ENCODE assay signal across 9 cellular contexts in genomic region chr11:57491371-57492061, GRCh38. TPM values are rescaled to one million over a fixed set of nuclear protein-coding genes. Genes with fewer than 3 reads are reported as not detected.
DNase-seq lines count a peak whose midpoint lies in the region; ATAC-seq, FAIRE-seq and TF ChIP-seq lines count a peak whose summit lies in the region.
"Had no signal": no experiment of that assay in that cellular context is flagged by ENCODE, and none has a peak within 500 bp of the region (broad histone marks: within the 10 kb centered on the region; RNA-seq: fewer than 3 reads in every experiment).

No MANE protein-coding gene starts in this region.

- H3K4me2 ChIP-seq in KMS-11: no peak overlapping the region

- ATAC-seq in HG03469 (IDR thresholded peaks at IDR 0.05; ENCODE audit: unreplicated experiment): no peak

- DNase-seq in ELR (ENCODE audit: low read depth) (peak; percentile 49), fibroblast of gingiva (ENCODE audit: low read depth) (peak; percentile 12), small intestine (peak; percentile 46), NCI-H526 treated with DMSO at 0.1 percent for 48 hours (lab: John Stamatoyannopoulos, UW) (no peak), cerebellar nuclear complex (lab: John Stamatoyannopoulos, UW) (no peak)
- peak; percentile 70 for DNase-seq in activated CD4-positive, alpha-beta memory T cell treated with anti-CD3 and anti-CD28 coated beads for 36 hours

- POLR2A ChIA-PET in activated CD4-positive, alpha-beta memory T cell treated with anti-CD3 and anti-CD28 coated beads for 36 hours (lab: Charles Lee): interaction anchor here (1.0 kb wide), 1 partner anchor 35 kb away, joined by 4 read pairs; no protein-coding TSS in a partner anchor

- H3K4me3 ChIP-seq in KMS-11 (IDR thresholded peaks at IDR 0.05; ENCODE audit: insufficient read depth, low read depth, low read length): no peak overlapping the region
- H3K4me3 ChIP-seq in small intestine (ENCODE audit: low read depth in 1 of 2, low read length in 2 of 2): no peak overlapping the region
- H3K4me3 ChIP-seq: SK-N-MC had no signal

- no peak overlapping the region for H3K27ac ChIP-seq in KMS-11
- no peak overlapping the region for H3K27ac ChIP-seq in small intestine (ENCODE audit: low read depth in 1 of 2, low read length in 1 of 2)
- H3K27ac ChIP-seq: SK-N-MC had no signal

- no peaks in the 10 kb centered on the region for H3K9me3 ChIP-seq in small intestine (ENCODE audit: control insufficient read depth, low read depth)

- WGBS in small intestine, 3 donors: 85 to 87% (median 86%) methylated on average over 11 of the region's 11 CpGs

- H3K27me3 Mint-ChIP-seq in activated CD4-positive, alpha-beta memory T cell treated with anti-CD3 and anti-CD28 coated beads for 36 hours: no peaks in the 10 kb centered on the region

- peaks cover 55% of the 10 kb centered on the region for H3K36me3 Mint-ChIP-seq in activated CD4-positive, alpha-beta memory T cell treated with anti-CD3 and anti-CD28 coated beads for 36 hours

- CTCF ChIA-PET in activated CD4-positive, alpha-beta memory T cell treated with anti-CD3 and anti-CD28 coated beads for 36 hours (lab: Charles Lee): interaction anchor here (0.6 to 20.4 kb wide), 22 partner anchors 8 to 1021 kb away, joined by 3 to 562 read pairs (median 4); partner anchors contain the start of genes SLC43A1, TIMM10 and UBE2L6

- H3K36me3 ChIP-seq in KMS-11 (ENCODE audit: insufficient read depth) (no peaks in the 10 kb centered on the region), small intestine (ENCODE audit: control insufficient read depth in 2 of 2, insufficient read depth in 2 of 2, low read length in 2 of 2) (no peaks in the 10 kb centered on the region)

- peaks cover 9% of the 10 kb centered on the region for H3K4me1 Mint-ChIP-seq in activated CD4-positive, alpha-beta memory T cell treated with anti-CD3 and anti-CD28 coated beads for 36 hours (ENCODE audit: low read depth)

- no peak overlapping the region for H3K9ac ChIP-seq in KMS-11

- FAIRE-seq in small intestine (lab: Jason Lieb, UNC): no peak

- H3K4me3 Mint-ChIP-seq in activated CD4-positive, alpha-beta memory T cell treated with anti-CD3 and anti-CD28 coated beads for 36 hours: no peak overlapping the region

- H3K27ac Mint-ChIP-seq in activated CD4-positive, alpha-beta memory T cell treated with anti-CD3 and anti-CD28 coated beads for 36 hours: no peak overlapping the region

- TF ChIP-seq CTCF in KMS-11 (conservative IDR thresholded peaks at IDR 0.05; ENCODE audit: low read depth, low read length): peak; percentile 67

- H3K27me3 ChIP-seq in KMS-11 (ENCODE audit: insufficient read depth, low read depth): no peaks in the 10 kb centered on the region
- H3K27me3 ChIP-seq in small intestine (ENCODE audit: control insufficient read depth in 2 of 2, insufficient read depth in 2 of 2, low read length in 2 of 2): no peaks in the 10 kb centered on the region

- intact Hi-C loops in activated CD4-positive, alpha-beta memory T cell treated with anti-CD3 and anti-CD28 coated beads for 36 hours (cut with micrococcal nuclease): loop anchor here (2.0 to 5.0 kb wide), 2 partner anchors 34 to 153 kb away; no protein-coding TSS in a partner anchor

- no peaks in the 10 kb centered on the region for H3K79me2 ChIP-seq in KMS-11 (ENCODE audit: insufficient read depth, low read depth)

- no peak overlapping the region for H2AFZ ChIP-seq in KMS-11 (ENCODE audit: low read depth)

- no peaks in the 10 kb centered on the region for H4K20me1 ChIP-seq in KMS-11 (ENCODE audit: insufficient read depth)

- peaks cover 24% of the 10 kb centered on the region for H3K4me1 ChIP-seq in KMS-11 (ENCODE audit: low read depth, poor library complexity, severe bottlenecking)
- H3K4me1 ChIP-seq in small intestine (ENCODE audit: control insufficient read depth in 2 of 2, insufficient read depth in 1 of 2, low read depth in 1 of 2, low read length in 1 of 2): no peaks in the 10 kb centered on the region

- H3K9me3 Mint-ChIP-seq in activated CD4-positive, alpha-beta memory T cell treated with anti-CD3 and anti-CD28 coated beads for 36 hours: no peaks in the 10 kb centered on the region

RNA-seq across cellular contexts. Expression of gene SLC43A1, which starts 24.0 kb away (rescaled TPM):
- total RNA-seq in activated CD4-positive, alpha-beta memory T cell treated with anti-CD3 and anti-CD28 coated beads for 36 hours: 10 to 100 TPM; 23.1 to 23.3 TPM
- polyA plus RNA-seq in small intestine: 10 to 100 TPM in 1 of 3 donors, 1 to 10 TPM in 1, under 1 TPM in 1; 0.67 to 25.0 (median 2.4) TPM

RNA-seq across cellular contexts. Expression of gene RTN4RL2, which starts 31.2 kb away (rescaled TPM):
- total RNA-seq in activated CD4-positive, alpha-beta memory T cell treated with anti-CD3 and anti-CD28 coated beads for 36 hours: under 1 TPM; 0.36 to 0.51 TPM
- under 1 TPM in 1 of 3 donors, not detected in 2; 0.70 TPM for polyA plus RNA-seq in small intestine

RNA-seq across cellular contexts. Expression of gene TIMM10, which starts 39.0 kb away (rescaled TPM):
- total RNA-seq in activated CD4-positive, alpha-beta memory T cell treated with anti-CD3 and anti-CD28 coated beads for 36 hours: 100 to 1,000 TPM; 131 to 134 TPM
- polyA plus RNA-seq in small intestine: 10 to 100 TPM; 58.4 to 84.8 (median 63.1) TPM

RNA-seq across cellular contexts. Expression of gene SMTNL1, which starts 45.9 kb away (rescaled TPM):
- total RNA-seq in activated CD4-positive, alpha-beta memory T cell treated with anti-CD3 and anti-CD28 coated beads for 36 hours: not detected
- not detected for polyA plus RNA-seq in small intestine

Comparison
In these comparisons a context has a peak if more than half of its experiments do, and no peak if none do; other contexts are left out.
1. DNase-seq: peak in ELR (single experiment), activated CD4-positive, alpha-beta memory T cell treated with anti-CD3 and anti-CD28 coated beads for 36 hours (single experiment), fibroblast of gingiva (single experiment) and small intestine (single experiment); none in NCI-H526 treated with DMSO at 0.1 percent for 48 hours (single experiment) and cerebellar nuclear complex (0 of 2).